1 cellular context compared by ENCODE assay signal in the genomic region with DNA sequence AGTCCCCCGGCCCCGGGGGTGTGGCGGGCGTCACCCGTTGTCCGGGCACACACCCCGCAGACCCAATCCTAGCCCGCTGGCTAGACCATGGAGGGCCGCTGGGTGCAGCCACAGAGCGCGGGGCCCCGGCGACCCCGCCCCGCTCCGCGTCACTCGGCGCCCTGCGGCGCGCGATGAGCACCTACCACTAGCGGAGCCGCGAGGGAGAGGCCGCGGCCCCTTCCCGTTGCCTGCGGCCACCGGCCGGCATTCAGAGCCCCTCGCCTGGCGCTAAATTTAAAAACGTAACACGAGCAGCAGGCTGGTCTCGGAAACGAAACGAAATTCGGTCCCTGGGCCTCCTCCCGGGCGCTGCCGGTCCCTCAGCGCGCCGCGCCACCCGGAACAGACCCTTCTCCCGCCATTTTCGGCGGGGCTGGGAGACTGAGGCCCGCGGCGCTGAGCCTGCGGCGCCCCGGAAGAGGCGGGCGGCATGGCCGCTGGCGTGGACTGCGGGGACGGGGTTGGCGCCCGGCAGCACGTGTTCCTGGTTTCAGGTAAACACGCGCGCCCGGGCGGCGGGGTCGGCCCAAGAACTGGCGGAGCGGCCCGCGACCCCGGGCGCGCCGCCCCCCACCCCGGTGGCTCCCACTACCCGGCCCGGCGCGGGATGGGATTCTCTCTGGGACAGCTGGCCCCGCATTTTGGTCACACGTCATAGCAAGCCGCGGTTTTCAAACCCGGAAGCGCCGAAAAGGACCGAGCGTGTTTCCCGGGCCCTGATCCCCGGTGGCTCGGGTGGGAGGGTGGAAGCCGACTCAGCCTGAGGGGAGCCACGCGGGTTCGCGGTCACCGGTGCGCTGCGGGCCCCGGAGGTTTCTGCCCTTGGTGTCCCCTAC.
TF ChIP-seq lines count a peak whose summit lies in the region.

A gene with protein sequence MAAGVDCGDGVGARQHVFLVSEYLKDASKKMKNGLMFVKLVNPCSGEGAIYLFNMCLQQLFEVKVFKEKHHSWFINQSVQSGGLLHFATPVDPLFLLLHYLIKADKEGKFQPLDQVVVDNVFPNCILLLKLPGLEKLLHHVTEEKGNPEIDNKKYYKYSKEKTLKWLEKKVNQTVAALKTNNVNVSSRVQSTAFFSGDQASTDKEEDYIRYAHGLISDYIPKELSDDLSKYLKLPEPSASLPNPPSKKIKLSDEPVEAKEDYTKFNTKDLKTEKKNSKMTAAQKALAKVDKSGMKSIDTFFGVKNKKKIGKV (plus strand): TSS at position 187 of the 878 bp plus-strand sequence. CDS start 286 bp downstream, at position 473.

TF ChIP-seq in HepG2, 621 proteins besides CTCF, POLR2A, EP300 and RAD21 (continued from another document and continues in another):
- peak; percentile 93 for TF ChIP-seq THAP7 (CRISPR knock-in tag; IDR thresholded peaks at IDR 0.05)
- no peak for TF ChIP-seq HMG20B (CRISPR knock-in tag; conservative IDR thresholded peaks at IDR 0.05)
- no peak for TF ChIP-seq FIP1L1 (IDR thresholded peaks at IDR 0.05; ENCODE audit: borderline replicate concordance, insufficient read depth, low read depth, low read length)
- TF ChIP-seq NCOA5 (CRISPR knock-in tag; IDR thresholded peaks at IDR 0.05), result no peak
- TF ChIP-seq SRSF4 (IDR thresholded peaks at IDR 0.05; ENCODE audit: low read depth, low read length, poor library complexity, severe bottlenecking), result no peak
- TF ChIP-seq ZKSCAN8 (CRISPR knock-in tag; IDR thresholded peaks at IDR 0.05; ENCODE audit: borderline replicate concordance), result no peak
- TF ChIP-seq, protein P1, sequence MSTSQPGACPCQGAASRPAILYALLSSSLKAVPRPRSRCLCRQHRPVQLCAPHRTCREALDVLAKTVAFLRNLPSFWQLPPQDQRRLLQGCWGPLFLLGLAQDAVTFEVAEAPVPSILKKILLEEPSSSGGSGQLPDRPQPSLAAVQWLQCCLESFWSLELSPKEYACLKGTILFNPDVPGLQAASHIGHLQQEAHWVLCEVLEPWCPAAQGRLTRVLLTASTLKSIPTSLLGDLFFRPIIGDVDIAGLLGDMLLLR (CRISPR knock-in tag; IDR thresholded peaks at IDR 0.05), result peak; percentile 32; the same call in 1 of the 2 replicates
- no peak for TF ChIP-seq LCORL (IDR thresholded peaks at IDR 0.05)
- TF ChIP-seq LCORL (CRISPR knock-in tag; IDR thresholded peaks at IDR 0.05), result no peak
- TF ChIP-seq STAT5B (CRISPR knock-in tag; IDR thresholded peaks at IDR 0.05), result no peak
- peak; percentile 67; the same call in 1 of the 2 replicates for TF ChIP-seq POLR2G (IDR thresholded peaks at IDR 0.05; ENCODE audit: low read depth, low read length)
- TF ChIP-seq ZGPAT (CRISPR knock-in tag; IDR thresholded peaks at IDR 0.05), result peak; percentile 69; the same call in 1 of the 2 replicates
- TF ChIP-seq CREM (IDR thresholded peaks at IDR 0.05), result no peak
- TF ChIP-seq CREM (CRISPR knock-in tag; IDR thresholded peaks at IDR 0.05), result no peak
- TF ChIP-seq NCOA1 (CRISPR knock-in tag; IDR thresholded peaks at IDR 0.05), result 0 out of 2 replicates have a peak, but pooled peaks have one; percentile 26
- TF ChIP-seq SAFB2 (CRISPR knock-in tag; IDR thresholded peaks at IDR 0.05; ENCODE audit: borderline replicate concordance, low read depth), result no peak; the same call in 1 of the 2 replicates
- TF ChIP-seq ETV5 (CRISPR knock-in tag; IDR thresholded peaks at IDR 0.05; ENCODE audit: borderline replicate concordance), result peak; percentile 40; the same call in 1 of the 2 replicates
- TF ChIP-seq, protein P2, sequence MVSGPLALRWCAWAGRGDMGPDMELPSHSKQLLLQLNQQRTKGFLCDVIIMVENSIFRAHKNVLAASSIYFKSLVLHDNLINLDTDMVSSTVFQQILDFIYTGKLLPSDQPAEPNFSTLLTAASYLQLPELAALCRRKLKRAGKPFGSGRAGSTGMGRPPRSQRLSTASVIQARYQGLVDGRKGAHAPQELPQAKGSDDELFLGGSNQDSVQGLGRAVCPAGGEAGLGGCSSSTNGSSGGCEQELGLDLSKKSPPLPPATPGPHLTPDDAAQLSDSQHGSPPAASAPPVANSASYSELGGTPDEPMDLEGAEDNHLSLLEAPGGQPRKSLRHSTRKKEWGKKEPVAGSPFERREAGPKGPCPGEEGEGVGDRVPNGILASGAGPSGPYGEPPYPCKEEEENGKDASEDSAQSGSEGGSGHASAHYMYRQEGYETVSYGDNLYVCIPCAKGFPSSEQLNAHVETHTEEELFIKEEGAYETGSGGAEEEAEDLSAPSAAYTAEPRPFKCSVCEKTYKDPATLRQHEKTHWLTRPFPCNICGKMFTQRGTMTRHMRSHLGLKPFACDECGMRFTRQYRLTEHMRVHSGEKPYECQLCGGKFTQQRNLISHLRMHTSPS (CRISPR knock-in tag; IDR thresholded peaks at IDR 0.05; ENCODE audit: low read depth), result no peak
- peak; percentile 48; the same call in 1 of the 2 replicates for TF ChIP-seq ZC3H13 (CRISPR knock-in tag; IDR thresholded peaks at IDR 0.05)
- no peak for TF ChIP-seq ZNF207 (IDR thresholded peaks at IDR 0.05; ENCODE audit: borderline replicate concordance)
- no peak for TF ChIP-seq RARA (CRISPR knock-in tag; IDR thresholded peaks at IDR 0.05)
- TF ChIP-seq, protein P3, sequence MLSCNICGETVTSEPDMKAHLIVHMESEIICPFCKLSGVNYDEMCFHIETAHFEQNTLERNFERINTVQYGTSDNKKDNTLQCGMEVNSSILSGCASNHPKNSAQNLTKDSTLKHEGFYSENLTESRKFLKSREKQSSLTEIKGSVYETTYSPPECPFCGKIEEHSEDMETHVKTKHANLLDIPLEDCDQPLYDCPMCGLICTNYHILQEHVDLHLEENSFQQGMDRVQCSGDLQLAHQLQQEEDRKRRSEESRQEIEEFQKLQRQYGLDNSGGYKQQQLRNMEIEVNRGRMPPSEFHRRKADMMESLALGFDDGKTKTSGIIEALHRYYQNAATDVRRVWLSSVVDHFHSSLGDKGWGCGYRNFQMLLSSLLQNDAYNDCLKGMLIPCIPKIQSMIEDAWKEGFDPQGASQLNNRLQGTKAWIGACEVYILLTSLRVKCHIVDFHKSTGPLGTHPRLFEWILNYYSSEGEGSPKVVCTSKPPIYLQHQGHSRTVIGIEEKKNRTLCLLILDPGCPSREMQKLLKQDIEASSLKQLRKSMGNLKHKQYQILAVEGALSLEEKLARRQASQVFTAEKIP (CRISPR knock-in tag; IDR thresholded peaks at IDR 0.05; ENCODE audit: borderline replicate concordance), result no peak
- TF ChIP-seq, protein P4, sequence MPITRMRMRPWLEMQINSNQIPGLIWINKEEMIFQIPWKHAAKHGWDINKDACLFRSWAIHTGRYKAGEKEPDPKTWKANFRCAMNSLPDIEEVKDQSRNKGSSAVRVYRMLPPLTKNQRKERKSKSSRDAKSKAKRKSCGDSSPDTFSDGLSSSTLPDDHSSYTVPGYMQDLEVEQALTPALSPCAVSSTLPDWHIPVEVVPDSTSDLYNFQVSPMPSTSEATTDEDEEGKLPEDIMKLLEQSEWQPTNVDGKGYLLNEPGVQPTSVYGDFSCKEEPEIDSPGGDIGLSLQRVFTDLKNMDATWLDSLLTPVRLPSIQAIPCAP (CRISPR knock-in tag; IDR thresholded peaks at IDR 0.05; ENCODE audit: low read depth), result no peak
- TF ChIP-seq ZNF562 (CRISPR knock-in tag; IDR thresholded peaks at IDR 0.05; ENCODE audit: borderline replicate concordance), result no peak
- no peak; the same call in 1 of the 2 replicates for TF ChIP-seq ARID2 (CRISPR knock-in tag; IDR thresholded peaks at IDR 0.05; ENCODE audit: borderline replicate concordance)
- TF ChIP-seq ZNF20 (CRISPR knock-in tag; IDR thresholded peaks at IDR 0.05), result no peak
- TF ChIP-seq ZNF232 (CRISPR knock-in tag; IDR thresholded peaks at IDR 0.05; ENCODE audit: borderline replicate concordance), result peak; percentile 86; the same call in 1 of the 2 replicates
- TF ChIP-seq ZFP62 (CRISPR knock-in tag; IDR thresholded peaks at IDR 0.05), result no peak
- no peak for TF ChIP-seq JDP2 (CRISPR knock-in tag; IDR thresholded peaks at IDR 0.05; ENCODE audit: borderline replicate concordance)
- TF ChIP-seq ZNF143 (CRISPR knock-in tag; IDR thresholded peaks at IDR 0.05), result 0 out of 2 replicates have a peak, but pooled peaks have one; percentile 50
- no peak for TF ChIP-seq GMEB2 (CRISPR knock-in tag; IDR thresholded peaks at IDR 0.05; ENCODE audit: low read depth)
- TF ChIP-seq ADNP (CRISPR knock-in tag; IDR thresholded peaks at IDR 0.05), result no peak
- TF ChIP-seq RBAK (CRISPR knock-in tag; IDR thresholded peaks at IDR 0.05), result no peak
- TF ChIP-seq ZNF138 (CRISPR knock-in tag; IDR thresholded peaks at IDR 0.05; ENCODE audit: low read depth), result no peak; the same call in 1 of the 2 replicates
- TF ChIP-seq CREBL2 (CRISPR knock-in tag; IDR thresholded peaks at IDR 0.05; ENCODE audit: borderline replicate concordance), result 0 out of 2 replicates have a peak, but pooled peaks have one; percentile 14
- no peak for TF ChIP-seq IKZF4 (CRISPR knock-in tag; IDR thresholded peaks at IDR 0.05; ENCODE audit: borderline replicate concordance, low read depth, not compliant biosample characterization)
- 0 out of 2 replicates have a peak, but pooled peaks have one; percentile 20 for TF ChIP-seq GPN1 (CRISPR knock-in tag; IDR thresholded peaks at IDR 0.05; ENCODE audit: borderline replicate concordance)
- peak; percentile 59; the same call in 1 of the 2 replicates for TF ChIP-seq SMYD3 (CRISPR knock-in tag; IDR thresholded peaks at IDR 0.05)
- peak; percentile 60; the same call in 1 of the 2 replicates for TF ChIP-seq ZNF746 (CRISPR knock-in tag; IDR thresholded peaks at IDR 0.05)
- peak; percentile 84; the same call in 1 of the 2 replicates for TF ChIP-seq ZNF605 (CRISPR knock-in tag; IDR thresholded peaks at IDR 0.05)
- TF ChIP-seq NR2F6 (IDR thresholded peaks at IDR 0.05), result no peak
- no peak for TF ChIP-seq NR2F6 (CRISPR knock-in tag; IDR thresholded peaks at IDR 0.05)
- peak; percentile 65 for TF ChIP-seq ZBTB7B (CRISPR knock-in tag; IDR thresholded peaks at IDR 0.05)
- 0 out of 2 replicates have a peak, but pooled peaks have one; percentile 28 for TF ChIP-seq SNAI1 (CRISPR knock-in tag; IDR thresholded peaks at IDR 0.05; ENCODE audit: borderline replicate concordance)
- no peak for TF ChIP-seq ZNF101 (CRISPR knock-in tag; IDR thresholded peaks at IDR 0.05; ENCODE audit: borderline replicate concordance, low read depth)
- TF ChIP-seq ZNF740 (CRISPR knock-in tag; IDR thresholded peaks at IDR 0.05), result no peak
- TF ChIP-seq IRX3 (CRISPR knock-in tag; IDR thresholded peaks at IDR 0.05; ENCODE audit: borderline replicate concordance, low read depth), result peak; percentile 23; the same call in 1 of the 2 replicates
- no peak for TF ChIP-seq HNF4A (CRISPR knock-in tag; IDR thresholded peaks at IDR 0.05)
- no peak for TF ChIP-seq TBL1XR1 (IDR thresholded peaks at IDR 0.05; ENCODE audit: borderline replicate concordance, low read length, partially characterized antibody)
- TF ChIP-seq MLLT10 (CRISPR knock-in tag; IDR thresholded peaks at IDR 0.05), result no peak
- no peak for TF ChIP-seq AKAP8 (CRISPR knock-in tag; IDR thresholded peaks at IDR 0.05)
- TF ChIP-seq HOXA7 (CRISPR knock-in tag; IDR thresholded peaks at IDR 0.05), result no peak
- TF ChIP-seq ZMYM2 (CRISPR knock-in tag; IDR thresholded peaks at IDR 0.05), result no peak
